ENCODE assay signal across 19 cellular contexts in the genomic region with DNA sequence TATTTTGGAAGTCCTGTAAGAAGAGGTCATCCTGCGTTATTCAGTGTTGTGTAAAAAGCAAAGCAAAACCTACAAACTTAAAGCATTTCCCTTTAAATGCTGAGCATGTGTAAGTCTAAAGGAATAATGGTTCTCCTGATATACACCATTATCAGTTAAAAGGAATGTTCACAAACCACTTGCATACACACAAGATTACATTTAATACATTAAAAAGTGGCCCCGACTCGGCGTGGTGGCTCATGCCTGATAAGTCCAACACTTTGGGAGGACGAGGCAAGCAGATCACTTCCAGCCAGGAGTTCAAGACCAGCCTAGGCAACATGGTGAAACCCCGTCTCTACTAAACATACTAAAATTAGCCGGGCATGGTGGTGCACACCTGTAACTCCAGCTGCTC. TPM values are rescaled to one million over a fixed set of nuclear protein-coding genes. Genes with fewer than 3 reads are reported as not detected.
DNase-seq lines count a peak whose midpoint lies in the region; ATAC-seq and TF ChIP-seq lines count a peak whose summit lies in the region.
"Had no signal": no experiment of that assay in that cellular context is flagged by ENCODE, and none has a peak within 500 bp of the region (broad histone marks: within the 10 kb centered on the region; RNA-seq: fewer than 3 reads in every experiment).

No MANE protein-coding gene starts in this region.

- dilution Hi-C loops in IMR-90 (cut with HindIII; ENCODE audit: low sequenced_read_pairs, unreplicated experiment) = no loop called here

- no peak overlapping the region for H2AK9ac ChIP-seq in IMR-90 (replicated peaks; ENCODE audit: low read depth, low read length, poor library complexity)

- no peaks in the 10 kb centered on the region for H3K9me1 ChIP-seq in IMR-90 (ENCODE audit: insufficient read depth, low read length)

- no peak overlapping the region for H2BK15ac ChIP-seq in IMR-90 (ENCODE audit: low read depth, low read length)

- no peak overlapping the region for H3K9ac ChIP-seq in IMR-90 (ENCODE audit: low read depth, low read length)
- H3K9ac ChIP-seq: BLaER1 treated with 17β-estradiol and CSF1 and Interleukin-3, amounts not matched to agents 10 nM and 100 nM had no signal

- no peak overlapping the region for H3K23ac ChIP-seq in IMR-90 (ENCODE audit: low read depth, low read length)

- H3K4me3 ChIP-seq in IMR-90 (ENCODE audit: insufficient read depth, low read depth, low read length) = no peak overlapping the region
- no peak overlapping the region for H3K4me3 ChIP-seq in brain microvascular endothelial cell (ENCODE audit: low read depth, low read length)
- H3K4me3 ChIP-seq: A549; BLaER1 treated with 17β-estradiol and CSF1 and Interleukin-3, amounts not matched to agents 10 nM and 100 nM had no signal

- CTCF ChIA-PET in IMR-90 (lab: Yijun Ruan, JAX) = no interaction called here

- H3K9me3 ChIP-seq in IMR-90 (ENCODE audit: control insufficient read depth, insufficient read depth, low read length) = no peaks in the 10 kb centered on the region
- H3K9me3 ChIP-seq: A549, Caco-2 had no signal

- H4K91ac ChIP-seq in IMR-90 (ENCODE audit: insufficient read depth, low read depth, low read length) = no peak overlapping the region

- intact Hi-C loops in IMR-90 (cut with micrococcal nuclease) = no loop called here

- TF ChIP-seq RAD21 in IMR-90 (IDR thresholded peaks at IDR 0.05; ENCODE audit: low read length) = no peak

- H2AFZ ChIP-seq in IMR-90 (replicated peaks; ENCODE audit: low read length, poor library complexity) = no peak overlapping the region

- H3K14ac ChIP-seq in IMR-90 (replicated peaks; ENCODE audit: low read depth, low read length) = no peak overlapping the region

- no peak overlapping the region for H3K18ac ChIP-seq in IMR-90 (ENCODE audit: low read depth, low read length)

- H2BK20ac ChIP-seq in IMR-90 (ENCODE audit: low read depth, low read length) = no peak overlapping the region

- H4K20me1 ChIP-seq in IMR-90 (ENCODE audit: insufficient read depth, low read length) = no peaks in the 10 kb centered on the region

- ATAC-seq in IMR-90 (ENCODE audit: low read depth) = no peak
- ATAC-seq in GM21381 (IDR thresholded peaks at IDR 0.05; ENCODE audit: unreplicated experiment) = no peak
- ATAC-seq: A549; CD8-positive, alpha-beta T cell had no signal

- no peak overlapping the region for H3K27ac ChIP-seq in IMR-90 (ENCODE audit: insufficient read depth, low read length)
- no peak overlapping the region for H3K27ac ChIP-seq in brain microvascular endothelial cell
- H3K27ac ChIP-seq: 22Rv1; A549; BLaER1 treated with 17β-estradiol and CSF1 and Interleukin-3, amounts not matched to agents 10 nM and 100 nM; C4-2B had no signal

- H3K4me2 ChIP-seq in IMR-90 (ENCODE audit: low read depth, low read length) = no peak overlapping the region
- H3K4me2 ChIP-seq: A549; BLaER1 treated with 17β-estradiol and CSF1 and Interleukin-3, amounts not matched to agents 10 nM and 100 nM had no signal

- no peak overlapping the region for H2BK5ac ChIP-seq in IMR-90 (ENCODE audit: low read depth, low read length, poor library complexity, severe bottlenecking)

- no peak for TF ChIP-seq POLR2A in IMR-90 (IDR thresholded peaks at IDR 0.05; ENCODE audit: low read depth, low read length)

- in situ Hi-C loops in IMR-90 (cut with MboI; ENCODE audit: low sequenced_read_pairs) = no loop called here
- in situ Hi-C loops in brain microvascular endothelial cell (cut with HindIII; ENCODE audit: low pct_ligation_motif_present, low sequenced_read_pairs) = no loop called here

- H3K56ac ChIP-seq in IMR-90 (ENCODE audit: extremely low read depth, insufficient read depth, low read length) = no peak overlapping the region

- H4K8ac ChIP-seq in IMR-90 (ENCODE audit: low read depth in 2 of 2, low read length in 2 of 2) = no peak overlapping the region

- no peaks in the 10 kb centered on the region for H3K27me3 ChIP-seq in IMR-90 (ENCODE audit: control insufficient read depth, insufficient read depth, low read length)
- no peaks in the 10 kb centered on the region for H3K27me3 ChIP-seq in brain microvascular endothelial cell (replicated peaks)
- H3K27me3 ChIP-seq: BLaER1 treated with 17β-estradiol and CSF1 and Interleukin-3, amounts not matched to agents 10 nM and 100 nM had no signal

- H3K4ac ChIP-seq in IMR-90 (ENCODE audit: low read depth, low read length) = no peak overlapping the region

- H3K79me1 ChIP-seq in IMR-90 (ENCODE audit: low read depth in 1 of 2, low read length in 2 of 2) = no peaks in the 10 kb centered on the region

- 100% methylated on average over 2 of the region's 7 CpGs; no CpG with 5 or more reads in 1 of the 2 experiments for WGBS in IMR-90 (ENCODE audit: extremely low coverage in 2 of 2, insufficient read length in 1 of 2), 2 experiments

- H4K5ac ChIP-seq in IMR-90 (ENCODE audit: low read depth, low read length) = no peak overlapping the region

- POLR2A ChIA-PET in IMR-90 (lab: Charles Lee; ENCODE audit: unreplicated experiment) = no interaction called here

- TF ChIP-seq CTCF in IMR-90 (conservative IDR thresholded peaks at IDR 0.05; ENCODE audit: low read depth, low read length) (no peak), brain microvascular endothelial cell (IDR thresholded peaks at IDR 0.05; ENCODE audit: low read depth, low read length, missing control alignments) (no peak)

- DNase-seq in IMR-90 (peak; percentile 4), amniotic epithelial cell (ENCODE audit: low read depth) (peak; percentile 72), brain microvascular endothelial cell (peak; percentile 47), mesenteric fat pad (ENCODE audit: low spot score) (peak; percentile 65), NCI-H2081 (lab: John Stamatoyannopoulos, UW) (no peak), NCI-H187 (lab: John Stamatoyannopoulos, UW) (no peak), HUDEP-2 (lab: John Stamatoyannopoulos, UW; ENCODE audit: unreplicated experiment in 76 of 76) (no peak)
- DNase-seq: AML-193; Caco-2; Calu3; CD4-positive, alpha-beta T cell; CD8-positive, alpha-beta T cell; DMS79 treated with DMSO at 0.1 percent for 48 hours; GF-D8 had no signal

- H2AK5ac ChIP-seq in IMR-90 (ENCODE audit: low read depth, low read length) = no peak overlapping the region

- H3K4me1 ChIP-seq in IMR-90 (ENCODE audit: control insufficient read depth, insufficient read depth, low read length) = 0 out of 2 replicates have a peak, but pooled peaks cover 2% of the 10 kb centered on the region
- H3K4me1 ChIP-seq: A549, Caco-2 had no signal

- BruUV-seq in IMR-90 (replicated peaks; lab: Mats Ljungman, UMichigan) = no TSS peak

- no peak overlapping the region for H2BK120ac ChIP-seq in IMR-90 (ENCODE audit: low read depth, low read length)

- H3K36me3 ChIP-seq in IMR-90 (ENCODE audit: control insufficient read depth, insufficient read depth, low read length) (no peaks in the 10 kb centered on the region), brain microvascular endothelial cell (replicated peaks) (peaks cover 3% of the 10 kb centered on the region)

TF ChIP-seq in IMR-90, 13 proteins besides CTCF, POLR2A, EP300 and RAD21:
- TF ChIP-seq MXI1 (IDR thresholded peaks at IDR 0.05; ENCODE audit: borderline replicate concordance, low read depth, low read length) (no peak), MAZ (IDR thresholded peaks at IDR 0.05; ENCODE audit: borderline replicate concordance, low read depth, low read length) (no peak), CEBPB (IDR thresholded peaks at IDR 0.05; ENCODE audit: low read depth, low read length) (no peak), FOS (IDR thresholded peaks at IDR 0.05; ENCODE audit: low read depth, low read length) (no peak), RCOR1 (IDR thresholded peaks at IDR 0.05; ENCODE audit: insufficient replicate concordance, low read length) (no peak), SMC3 (IDR thresholded peaks at IDR 0.05; ENCODE audit: low read depth, low read length) (no peak), RFX5 (IDR thresholded peaks at IDR 0.05; ENCODE audit: low read depth, low read length) (no peak), NFE2L2 (IDR thresholded peaks at IDR 0.05; ENCODE audit: low read depth, low read length) (no peak), CHD1 (IDR thresholded peaks at IDR 0.05; ENCODE audit: low read depth, low read length) (no peak)
- TF ChIP-seq, protein P1, sequence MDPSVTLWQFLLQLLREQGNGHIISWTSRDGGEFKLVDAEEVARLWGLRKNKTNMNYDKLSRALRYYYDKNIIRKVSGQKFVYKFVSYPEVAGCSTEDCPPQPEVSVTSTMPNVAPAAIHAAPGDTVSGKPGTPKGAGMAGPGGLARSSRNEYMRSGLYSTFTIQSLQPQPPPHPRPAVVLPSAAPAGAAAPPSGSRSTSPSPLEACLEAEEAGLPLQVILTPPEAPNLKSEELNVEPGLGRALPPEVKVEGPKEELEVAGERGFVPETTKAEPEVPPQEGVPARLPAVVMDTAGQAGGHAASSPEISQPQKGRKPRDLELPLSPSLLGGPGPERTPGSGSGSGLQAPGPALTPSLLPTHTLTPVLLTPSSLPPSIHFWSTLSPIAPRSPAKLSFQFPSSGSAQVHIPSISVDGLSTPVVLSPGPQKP (IDR thresholded peaks at IDR 0.05; ENCODE audit: borderline replicate concordance, low read depth, low read length) = no peak

RNA-seq across cellular contexts. Expression of a gene that starts 30.5 kb away (rescaled TPM):
- total RNA-seq in IMR-90 (2012; rRNA removed) (6.4 and 6.5 TPM in 2 replicates), mesenteric fat pad (22.7 TPM)
- 4.3 and 5.1 TPM in 2 replicates for polyA plus RNA-seq in IMR-90 (2012; rRNA removed)
- polyA plus RNA-seq in IMR-90 (2012; cell fraction: cytosol; rRNA removed) = 3.1 and 4.1 TPM in 2 replicates
- 1.9 and 2.9 TPM in 2 replicates for polyA plus RNA-seq in IMR-90 (2012; cell fraction: nucleus; rRNA removed; ENCODE audit: low replicate concordance)
- total RNA-seq: Calu3 had no signal

Comparison
In these comparisons a context has a peak if more than half of its experiments do, and no peak if none do; other contexts are left out.
1. DNase-seq: peak in IMR-90 (single experiment), amniotic epithelial cell (single experiment), brain microvascular endothelial cell (single experiment) and mesenteric fat pad (single experiment); none in NCI-H2081 (0 of 2), NCI-H187 (0 of 2) and HUDEP-2 (0 of 76).